10 cellular contexts compared by ENCODE assay signal in the genomic region with DNA sequence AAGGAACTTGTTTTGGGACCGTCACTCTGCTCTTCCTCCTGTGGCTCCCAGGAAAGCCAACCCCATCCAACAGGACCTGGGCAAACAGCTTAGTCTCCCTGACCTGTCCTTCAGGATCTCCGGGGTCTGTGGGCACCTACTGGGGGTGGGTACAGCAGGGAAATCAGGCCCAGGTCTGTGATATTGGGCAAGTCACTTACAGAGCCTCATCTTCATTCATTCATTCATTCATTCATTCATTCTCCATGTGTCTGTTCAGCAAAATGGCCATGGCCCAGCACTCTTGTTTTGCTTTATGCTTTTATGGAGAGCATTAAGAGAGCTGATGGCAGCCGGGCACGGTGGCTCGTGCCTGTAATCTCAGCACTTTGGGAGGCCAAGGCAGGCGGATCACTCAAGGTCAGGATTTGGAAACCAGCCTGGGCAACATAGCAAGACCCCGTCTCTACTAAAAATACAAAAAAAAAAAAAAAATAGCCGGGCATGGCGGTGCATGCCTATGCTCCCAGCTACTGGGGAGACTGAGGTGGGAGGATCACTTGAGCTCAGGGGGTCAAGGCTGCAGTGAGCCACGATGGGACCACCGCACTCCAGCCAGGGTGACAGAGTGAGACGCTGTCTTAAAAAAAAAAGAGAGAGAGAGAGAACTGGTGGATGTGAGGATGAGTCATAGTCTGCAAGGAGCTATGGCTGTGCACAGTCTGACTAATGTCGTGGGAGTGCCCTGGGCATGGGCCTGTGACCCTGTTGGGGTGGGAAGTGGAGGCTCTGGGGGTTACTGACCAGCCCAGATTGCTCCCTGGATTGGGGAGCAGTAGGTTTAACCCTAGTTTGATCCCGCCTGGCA. TPM values are rescaled to one million over a fixed set of nuclear protein-coding genes. Genes with fewer than 3 reads are reported as not detected.
DNase-seq lines count a peak whose midpoint lies in the region; ATAC-seq, FAIRE-seq and TF ChIP-seq lines count a peak whose summit lies in the region.
"Had no signal": no experiment of that assay in that cellular context is flagged by ENCODE, and none has a peak within 500 bp of the region (broad histone marks: within the 10 kb centered on the region; RNA-seq: fewer than 3 reads in every experiment).

No MANE protein-coding gene starts in this region.

- H3K9me3 Mint-ChIP-seq in activated T-cell treated with anti-CD3 and anti-CD28 coated beads, Interleukin-2, amount 50 U/mL, for 4 hours, result no peaks in the 10 kb centered on the region
- H3K9me3 Mint-ChIP-seq in stimulated activated naive B cell treated with anti-CD40 and anti-IgM and Interleukin-4, amounts not matched to agents 10 μg/mL and 1 μg/mL and 100 μg/mL, for 72 hours, result no peaks in the 10 kb centered on the region
- H3K9me3 Mint-ChIP-seq in nephron progenitor cell, result no peaks in the 10 kb centered on the region
- no peaks in the 10 kb centered on the region for H3K9me3 Mint-ChIP-seq in CD8-positive, alpha-beta memory T cell

- H3K27ac Mint-ChIP-seq in stimulated activated naive B cell treated with anti-CD40 and anti-IgM and Interleukin-4, amounts not matched to agents 10 μg/mL and 1 μg/mL and 100 μg/mL, for 72 hours, result peak overlapping the region; percentile 49
- H3K27ac Mint-ChIP-seq in nephron progenitor cell, result no peak overlapping the region
- H3K27ac Mint-ChIP-seq in CD8-positive, alpha-beta memory T cell, result no peak overlapping the region

- H3K4me3 ChIP-seq in PC-9 (no peak overlapping the region), epithelial cell of proximal tubule (ENCODE audit: low read depth, low read length) (no peak overlapping the region)
- no peak overlapping the region for H3K4me3 ChIP-seq in CD8-positive, alpha-beta memory T cell (ENCODE audit: low read length)
- H3K4me3 ChIP-seq: heart right ventricle had no signal

- H3K36me3 ChIP-seq in PC-9 (ENCODE audit: low read depth), result no peaks in the 10 kb centered on the region
- no peaks in the 10 kb centered on the region for H3K36me3 ChIP-seq in CD8-positive, alpha-beta memory T cell (ENCODE audit: insufficient read depth, low read length)

- peaks cover 21% of the 10 kb centered on the region for H3F3A ChIP-seq in PC-9 (ENCODE audit: insufficient read depth, low read depth)

- CTCF ChIA-PET in PC-9 (lab: Charles Lee), result interaction anchor here (0.6 to 0.7 kb wide), 2 partner anchors 91 to 259 kb away, joined by 3 read pairs; no protein-coding TSS in a partner anchor
- CTCF ChIA-PET in CD8-positive, alpha-beta memory T cell (lab: Charles Lee), result no interaction called here

- BruUV-seq in PC-9 (replicated peaks; lab: Mats Ljungman, UMichigan), result no TSS peak

- H3K9me3 ChIP-seq in PC-9 (ENCODE audit: insufficient read depth, low read depth), result no peaks in the 10 kb centered on the region
- H3K9me3 ChIP-seq in CD8-positive, alpha-beta memory T cell (ENCODE audit: low read length), result no peaks in the 10 kb centered on the region
- H3K9me3 ChIP-seq: heart right ventricle had no signal

- H3K4me2 ChIP-seq in PC-9, result peak overlapping the region; percentile 63

- peak; percentile 52 to 53 for ATAC-seq in activated T-cell treated with anti-CD3 and anti-CD28 coated beads, Interleukin-2, amount 50 U/mL, for 4 hours
- peak; percentile 69 to 79 for ATAC-seq in stimulated activated naive B cell treated with anti-CD40 and anti-IgM and Interleukin-4, amounts not matched to agents 10 μg/mL and 1 μg/mL and 100 μg/mL, for 72 hours (replicated peaks)

- intact Hi-C loops in PC-9 (cut with micrococcal nuclease; ENCODE audit: unreplicated experiment), result no loop called here

- POLR2A ChIA-PET in PC-9 (lab: Charles Lee; ENCODE audit: unreplicated experiment), result interaction anchor here (0.6 kb wide), 3 partner anchors 42 to 364 kb away, joined by 3 to 15 read pairs (median 4); no protein-coding TSS in a partner anchor
- POLR2A ChIA-PET in CD8-positive, alpha-beta memory T cell (lab: Charles Lee), result interaction anchor here (0.6 kb wide), 1 partner anchor 32 kb away, joined by 5 read pairs; no protein-coding TSS in a partner anchor

- H3K4me1 ChIP-seq in PC-9 (replicated peaks; ENCODE audit: insufficient read depth), result peaks cover 12% of the 10 kb centered on the region
- no peaks in the 10 kb centered on the region for H3K4me1 ChIP-seq in CD8-positive, alpha-beta memory T cell (ENCODE audit: insufficient read depth, low read length)

- TF ChIP-seq CTCF in PC-9 (conservative IDR thresholded peaks at IDR 0.05) (no peak), epithelial cell of proximal tubule (conservative IDR thresholded peaks at IDR 0.05; ENCODE audit: low read depth, low read length) (no peak), nephron progenitor cell (IDR thresholded peaks at IDR 0.05) (no peak)

- peak overlapping the region; percentile 73 for H3K27ac ChIP-seq in PC-9
- H3K27ac ChIP-seq in CD8-positive, alpha-beta memory T cell (ENCODE audit: low read depth, low read length), result no peak overlapping the region
- H3K27ac ChIP-seq: heart right ventricle had no signal

- no peaks in the 10 kb centered on the region for H3K4me1 Mint-ChIP-seq in activated T-cell treated with anti-CD3 and anti-CD28 coated beads, Interleukin-2, amount 50 U/mL, for 4 hours (ENCODE audit: low read depth)
- H3K4me1 Mint-ChIP-seq in stimulated activated naive B cell treated with anti-CD40 and anti-IgM and Interleukin-4, amounts not matched to agents 10 μg/mL and 1 μg/mL and 100 μg/mL, for 72 hours, result peaks cover 13% of the 10 kb centered on the region in 2 donors
- H3K4me1 Mint-ChIP-seq in nephron progenitor cell, result no peaks in the 10 kb centered on the region
- no peaks in the 10 kb centered on the region for H3K4me1 Mint-ChIP-seq in CD8-positive, alpha-beta memory T cell

- no peaks in the 10 kb centered on the region for H3K27me3 ChIP-seq in PC-9 (ENCODE audit: insufficient read depth, low read depth)
- H3K27me3 ChIP-seq in CD8-positive, alpha-beta memory T cell (ENCODE audit: insufficient read depth, low read length, poor library complexity, severe bottlenecking), result no peaks in the 10 kb centered on the region
- H3K27me3 ChIP-seq: heart right ventricle had no signal

- no peaks in the 10 kb centered on the region for H3K79me2 ChIP-seq in PC-9 (ENCODE audit: low read depth)

- no peaks in the 10 kb centered on the region for H3K9me2 ChIP-seq in PC-9 (ENCODE audit: insufficient read depth)

- no peak overlapping the region for H3K4me3 Mint-ChIP-seq in activated T-cell treated with anti-CD3 and anti-CD28 coated beads, Interleukin-2, amount 50 U/mL, for 4 hours
- H3K4me3 Mint-ChIP-seq in stimulated activated naive B cell treated with anti-CD40 and anti-IgM and Interleukin-4, amounts not matched to agents 10 μg/mL and 1 μg/mL and 100 μg/mL, for 72 hours, result no peak overlapping the region
- H3K4me3 Mint-ChIP-seq in nephron progenitor cell, result no peak overlapping the region
- H3K4me3 Mint-ChIP-seq in CD8-positive, alpha-beta memory T cell, result no peak overlapping the region

- no peak overlapping the region for H2AFZ ChIP-seq in PC-9

- DNase-seq in activated T-cell treated with anti-CD3 and anti-CD28 coated beads, Interleukin-2, amount 50 U/mL, for 4 hours, result no peak
- DNase-seq in activated T-cell treated with anti-CD3 and anti-CD28 coated beads, Interleukin-2, amount 50 U/mL, for 1 hour, result no peak
- DNase-seq in PC-9 (peak; percentile 77 to 79), epithelial cell of proximal tubule (ENCODE audit: low read depth) (peak; percentile 50), nephron progenitor cell (no peak), frontal cortex (ENCODE audit: low spot score in 2 of 2) (no peak)
- DNase-seq in stimulated activated naive B cell treated with anti-CD40 and anti-IgM and Interleukin-4, amounts not matched to agents 10 μg/mL and 1 μg/mL and 100 μg/mL, for 72 hours, result no peak
- DNase-seq in CD8-positive, alpha-beta memory T cell, result no peak
- DNase-seq: heart right ventricle, NCI-H2029 had no signal

- no peak for FAIRE-seq in frontal cortex (lab: Jason Lieb, UNC)

- no peaks in the 10 kb centered on the region for H4K20me1 ChIP-seq in PC-9 (ENCODE audit: insufficient read depth)

- H3K36me3 Mint-ChIP-seq in activated T-cell treated with anti-CD3 and anti-CD28 coated beads, Interleukin-2, amount 50 U/mL, for 4 hours (ENCODE audit: insufficient read depth), result peaks cover 2% of the 10 kb centered on the region
- peaks cover 24 to 49% of the 10 kb centered on the region in 2 donors for H3K36me3 Mint-ChIP-seq in stimulated activated naive B cell treated with anti-CD40 and anti-IgM and Interleukin-4, amounts not matched to agents 10 μg/mL and 1 μg/mL and 100 μg/mL, for 72 hours
- peaks cover 41% of the 10 kb centered on the region for H3K36me3 Mint-ChIP-seq in nephron progenitor cell (ENCODE audit: low read depth)
- H3K36me3 Mint-ChIP-seq in CD8-positive, alpha-beta memory T cell, result peaks cover 0 to 2% (median 0%) of the 10 kb centered on the region in 3 donors

- H3K27me3 Mint-ChIP-seq in activated T-cell treated with anti-CD3 and anti-CD28 coated beads, Interleukin-2, amount 50 U/mL, for 4 hours (ENCODE audit: low read depth), result no peaks in the 10 kb centered on the region
- H3K27me3 Mint-ChIP-seq in stimulated activated naive B cell treated with anti-CD40 and anti-IgM and Interleukin-4, amounts not matched to agents 10 μg/mL and 1 μg/mL and 100 μg/mL, for 72 hours, result no peaks in the 10 kb centered on the region
- H3K27me3 Mint-ChIP-seq in nephron progenitor cell (ENCODE audit: low read depth, poor library complexity), result no peaks in the 10 kb centered on the region
- H3K27me3 Mint-ChIP-seq in CD8-positive, alpha-beta memory T cell, result peaks cover 0 to 4% of the 10 kb centered on the region in 2 donors

RNA-seq across cellular contexts. Expression of gene CLIP2, which starts 54.3 kb away (rescaled TPM):
- total RNA-seq in activated T-cell treated with anti-CD3 and anti-CD28 coated beads, Interleukin-2, amount 50 U/mL, for 4 hours, result 1 to 10 TPM; 1.2 to 2.5 (median 1.4) TPM
- 37.9 and 48.0 TPM in 2 replicates for total RNA-seq in PC-9 (2021)
- 20.5 and 34.3 TPM in 2 replicates for total RNA-seq in epithelial cell of proximal tubule
- 113 TPM for total RNA-seq in frontal cortex
- total RNA-seq in CD8-positive, alpha-beta memory T cell, result 1 to 10 TPM; 2.4 to 2.9 TPM
- 0.94 TPM for polyA plus RNA-seq in CD8-positive, alpha-beta memory T cell

Comparison
In these comparisons a context has a peak if more than half of its experiments do, and no peak if none do; other contexts are left out.
1. DNase-seq: peak in PC-9 (2 of 2) and epithelial cell of proximal tubule (single experiment); none in activated T-cell treated with anti-CD3 and anti-CD28 coated beads, Interleukin-2, amount 50 U/mL, for 4 hours (single experiment), activated T-cell treated with anti-CD3 and anti-CD28 coated beads, Interleukin-2, amount 50 U/mL, for 1 hour (single experiment), stimulated activated naive B cell treated with anti-CD40 and anti-IgM and Interleukin-4, amounts not matched to agents 10 μg/mL and 1 μg/mL and 100 μg/mL, for 72 hours (single experiment), nephron progenitor cell (single experiment), frontal cortex (0 of 2) and CD8-positive, alpha-beta memory T cell (0 of 5).